ENCODE assay signal across 8 cellular contexts in genomic region chr1:224623743-224624333, GRCh38. TPM values are rescaled to one million over a fixed set of nuclear protein-coding genes. Genes with fewer than 3 reads are reported as not detected.
DNase-seq lines count a peak whose midpoint lies in the region; ATAC-seq and TF ChIP-seq lines count a peak whose summit lies in the region.

No MANE protein-coding gene starts in this region.

- H3K27me3 Mint-ChIP-seq in activated naive CD4-positive, alpha-beta T cell treated with anti-CD3 and anti-CD28 coated beads for 36 hours (ENCODE audit: low read depth), result peaks cover 25% of the 10 kb centered on the region
- peaks cover 20% of the 10 kb centered on the region for H3K27me3 Mint-ChIP-seq in WTC11 (ENCODE audit: low read depth)

- peaks cover 23% of the 10 kb centered on the region for H3K4me1 Mint-ChIP-seq in activated naive CD4-positive, alpha-beta T cell treated with anti-CD3 and anti-CD28 coated beads for 36 hours (ENCODE audit: low read depth)
- H3K4me1 Mint-ChIP-seq in WTC11, result peaks cover 8% of the 10 kb centered on the region; the same call in 1 of the 2 replicates

- no peaks in the 10 kb centered on the region for H3K27me3 ChIP-seq in SJSA1 (replicated peaks)

- H3K4me3 ChIP-seq in SJSA1, result no peak overlapping the region
- H3K4me3 ChIP-seq in mesodermal cell (ENCODE audit: extremely low read depth, insufficient read depth, low read length, poor library complexity, severe bottlenecking), result no peak overlapping the region

- peak overlapping the region; percentile 46 for H3K4me3 Mint-ChIP-seq in activated naive CD4-positive, alpha-beta T cell treated with anti-CD3 and anti-CD28 coated beads for 36 hours
- H3K4me3 Mint-ChIP-seq in WTC11, result no peak overlapping the region

- H3K27ac ChIP-seq in SJSA1 (peak overlapping the region; percentile 86), mesodermal cell (ENCODE audit: low read depth, low read length, severe bottlenecking) (peak overlapping the region; percentile 72)

- ATAC-seq in GM18868 (IDR thresholded peaks at IDR 0.05; ENCODE audit: unreplicated experiment) (peak; percentile 82), HG03139 (IDR thresholded peaks at IDR 0.05; ENCODE audit: unreplicated experiment) (peak; percentile 91), WTC11 (no peak)

- peak overlapping the region; percentile 82 for H3K27ac Mint-ChIP-seq in activated naive CD4-positive, alpha-beta T cell treated with anti-CD3 and anti-CD28 coated beads for 36 hours
- H3K27ac Mint-ChIP-seq in WTC11, result no peak overlapping the region; the same call in 1 of the 2 replicates

- TF ChIP-seq CTCF in WTC11 (IDR thresholded peaks at IDR 0.05), result no peak

- no peaks in the 10 kb centered on the region for H3K36me3 Mint-ChIP-seq in activated naive CD4-positive, alpha-beta T cell treated with anti-CD3 and anti-CD28 coated beads for 36 hours (ENCODE audit: low read depth)
- H3K36me3 Mint-ChIP-seq in WTC11, result peaks cover 13% of the 10 kb centered on the region

- peaks cover 45% of the 10 kb centered on the region for H3K4me1 ChIP-seq in SJSA1 (replicated peaks)
- peaks cover 40% of the 10 kb centered on the region for H3K4me1 ChIP-seq in mesodermal cell (ENCODE audit: control insufficient read depth, insufficient read depth, low read length, poor library complexity, severe bottlenecking)

- H3K36me3 ChIP-seq in SJSA1 (peaks cover 4% of the 10 kb centered on the region; the same call in 1 of the 2 replicates), mesodermal cell (ENCODE audit: control insufficient read depth, insufficient read depth, low read length) (peaks cover 32% of the 10 kb centered on the region)

- POLR2A ChIA-PET in WTC11 (lab: Charles Lee), result no interaction called here

- CTCF ChIA-PET in activated naive CD4-positive, alpha-beta T cell treated with anti-CD3 and anti-CD28 coated beads for 36 hours (lab: Charles Lee), result interaction anchor here (0.6 to 1.3 kb wide), 3 partner anchors 10 to 167 kb away, joined by 3 read pairs; no protein-coding TSS in a partner anchor
- CTCF ChIA-PET in WTC11 (lab: Charles Lee), result interaction anchor here (0.9 to 1.4 kb wide), 4 partner anchors 21 to 299 kb away, joined by 3 to 4 read pairs (median 3); no protein-coding TSS in a partner anchor

- H3K9me3 Mint-ChIP-seq in activated naive CD4-positive, alpha-beta T cell treated with anti-CD3 and anti-CD28 coated beads for 36 hours, result peaks cover 11% of the 10 kb centered on the region
- H3K9me3 Mint-ChIP-seq in WTC11, result peaks cover 13% of the 10 kb centered on the region

- DNase-seq in A172 (ENCODE audit: low spot score) (peak; percentile 100), SJSA1 (ENCODE audit: low read depth in 1 of 2, low spot score in 2 of 2) (peak; percentile 90 to 92), WTC11 (ENCODE audit: low spot score) (no peak), NCI-H82 (lab: John Stamatoyannopoulos, UW) (no peak)
- peak; percentile 92 for DNase-seq in activated naive CD4-positive, alpha-beta T cell treated with anti-CD3 and anti-CD28 coated beads for 36 hours

- H3K9me3 ChIP-seq in SJSA1 (replicated peaks) (no peaks in the 10 kb centered on the region), mesodermal cell (ENCODE audit: control insufficient read depth, low read length) (peaks cover 9% of the 10 kb centered on the region)

- 82 to 86% methylated on average over 5 to 7 of the region's 7 CpGs for WGBS in mesodermal cell (ENCODE audit: insufficient coverage in 2 of 2), 2 experiments

- intact Hi-C loops in activated naive CD4-positive, alpha-beta T cell treated with anti-CD3 and anti-CD28 coated beads for 36 hours (cut with micrococcal nuclease), result loop anchor here (1.0 to 10.0 kb wide), 8 partner anchors 81 to 1273 kb away; partner anchors contain the start of genes DEGS1 and WDR26

TF ChIP-seq in WTC11, 78 proteins besides CTCF, POLR2A, EP300 and RAD21 (continues in another document):
- TF ChIP-seq PREB (CRISPR knock-in tag; IDR thresholded peaks at IDR 0.05; ENCODE audit: borderline replicate concordance) (no peak), KAT7 (CRISPR knock-in tag; IDR thresholded peaks at IDR 0.05; ENCODE audit: borderline replicate concordance) (no peak), ESRRA (CRISPR knock-in tag; IDR thresholded peaks at IDR 0.05; ENCODE audit: borderline replicate concordance) (no peak), ELF4 (CRISPR knock-in tag; IDR thresholded peaks at IDR 0.05; ENCODE audit: low read depth) (no peak), OVOL2 (CRISPR knock-in tag; IDR thresholded peaks at IDR 0.05; ENCODE audit: borderline replicate concordance) (no peak), E2F1 (CRISPR knock-in tag; IDR thresholded peaks at IDR 0.05) (no peak), JUN (CRISPR knock-in tag; IDR thresholded peaks at IDR 0.05) (no peak), TP53 (CRISPR knock-in tag; IDR thresholded peaks at IDR 0.05) (no peak), USF2 (CRISPR knock-in tag; IDR thresholded peaks at IDR 0.05) (no peak), IRF2 (CRISPR knock-in tag; IDR thresholded peaks at IDR 0.05; ENCODE audit: borderline replicate concordance, low read depth) (no peak), SMAD4 (CRISPR knock-in tag; IDR thresholded peaks at IDR 0.05) (no peak), MAX (CRISPR knock-in tag; IDR thresholded peaks at IDR 0.05) (no peak), FOXP1 (CRISPR knock-in tag; IDR thresholded peaks at IDR 0.05; ENCODE audit: borderline replicate concordance) (no peak), ATF3 (CRISPR knock-in tag; conservative IDR thresholded peaks at IDR 0.05) (no peak), ZNF512 (CRISPR knock-in tag; IDR thresholded peaks at IDR 0.05; ENCODE audit: borderline replicate concordance) (no peak)

RNA-seq across cellular contexts. Expression of gene CNIH3, which starts 7.7 kb away (rescaled TPM):
- total RNA-seq in A172 (2014; rRNA removed; shearing (Covaris generic)), result 12.8 and 15.4 TPM in 2 replicates
- 7.8 and 7.9 TPM in 2 replicates for total RNA-seq in SJSA1 (2014; rRNA removed; shearing (Covaris generic))
- total RNA-seq in activated naive CD4-positive, alpha-beta T cell treated with anti-CD3 and anti-CD28 coated beads for 36 hours, result 1 to 10 TPM in 1 of 2 experiments, under 1 TPM in 1; 0.59 to 2.5 TPM
- polyA plus RNA-seq in mesodermal cell (2013, experiment 1 of 2), result 9.1 TPM
- polyA plus RNA-seq in mesodermal cell (2013, experiment 2 of 2), result 13.0 TPM
- 5.0 to 8.1 TPM (median 5.8 TPM) in 3 replicates for total RNA-seq in WTC11 (2021)

Comparison
In these comparisons a context has a peak if more than half of its experiments do, and no peak if none do; other contexts are left out.
1. DNase-seq: peak in A172 (single experiment), SJSA1 (2 of 2) and activated naive CD4-positive, alpha-beta T cell treated with anti-CD3 and anti-CD28 coated beads for 36 hours (single experiment); none in WTC11 (single experiment) and NCI-H82 (single experiment).